ENCODE assay signal across 8 cellular contexts in the genomic region with DNA sequence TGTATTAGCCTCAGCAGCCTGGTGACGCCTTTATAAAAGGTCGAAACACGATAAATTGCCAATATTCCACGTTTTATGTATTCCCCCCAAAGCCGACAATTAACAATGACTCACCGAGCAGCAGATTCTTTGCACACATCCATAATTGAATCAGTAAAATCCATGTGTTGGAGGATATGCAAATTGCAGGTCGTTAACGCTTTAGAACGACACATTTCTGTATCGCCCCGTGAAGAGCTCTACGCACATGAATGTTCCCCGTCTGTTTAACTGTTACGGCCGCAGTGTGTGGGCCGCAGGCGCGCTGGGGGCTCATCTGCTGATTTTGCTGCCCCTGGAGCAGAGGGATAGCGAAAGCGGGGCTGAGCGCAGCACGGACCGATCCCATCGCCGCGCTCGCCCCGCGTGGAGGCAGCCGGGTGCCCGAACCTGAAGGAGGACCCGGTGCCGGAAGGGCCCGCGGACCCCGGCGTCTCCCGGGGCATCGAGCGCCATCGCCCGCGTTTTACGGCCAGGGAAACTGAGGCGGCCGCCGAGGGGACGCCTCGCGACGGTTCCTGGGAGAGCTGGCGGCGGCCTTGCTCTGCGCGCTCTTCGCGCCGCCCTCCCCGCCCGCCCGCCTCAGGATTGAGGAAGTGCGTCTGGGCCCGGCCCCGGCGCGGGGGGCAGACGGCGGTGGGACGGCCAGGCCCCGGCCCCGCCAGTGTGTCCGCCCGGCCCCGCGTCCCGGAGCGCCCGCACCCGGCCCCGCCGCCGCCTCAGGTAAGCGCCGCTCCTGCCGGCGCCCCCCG. TPM values are rescaled to one million over a fixed set of nuclear protein-coding genes. Genes with fewer than 3 reads are reported as not detected.
A peak's percentile ranks its signal among the peaks of the same experiment; 100 is the strongest.
DNase-seq lines count a peak whose midpoint lies in the region; ATAC-seq, FAIRE-seq and TF ChIP-seq lines count a peak whose summit lies in the region.

A gene with protein sequence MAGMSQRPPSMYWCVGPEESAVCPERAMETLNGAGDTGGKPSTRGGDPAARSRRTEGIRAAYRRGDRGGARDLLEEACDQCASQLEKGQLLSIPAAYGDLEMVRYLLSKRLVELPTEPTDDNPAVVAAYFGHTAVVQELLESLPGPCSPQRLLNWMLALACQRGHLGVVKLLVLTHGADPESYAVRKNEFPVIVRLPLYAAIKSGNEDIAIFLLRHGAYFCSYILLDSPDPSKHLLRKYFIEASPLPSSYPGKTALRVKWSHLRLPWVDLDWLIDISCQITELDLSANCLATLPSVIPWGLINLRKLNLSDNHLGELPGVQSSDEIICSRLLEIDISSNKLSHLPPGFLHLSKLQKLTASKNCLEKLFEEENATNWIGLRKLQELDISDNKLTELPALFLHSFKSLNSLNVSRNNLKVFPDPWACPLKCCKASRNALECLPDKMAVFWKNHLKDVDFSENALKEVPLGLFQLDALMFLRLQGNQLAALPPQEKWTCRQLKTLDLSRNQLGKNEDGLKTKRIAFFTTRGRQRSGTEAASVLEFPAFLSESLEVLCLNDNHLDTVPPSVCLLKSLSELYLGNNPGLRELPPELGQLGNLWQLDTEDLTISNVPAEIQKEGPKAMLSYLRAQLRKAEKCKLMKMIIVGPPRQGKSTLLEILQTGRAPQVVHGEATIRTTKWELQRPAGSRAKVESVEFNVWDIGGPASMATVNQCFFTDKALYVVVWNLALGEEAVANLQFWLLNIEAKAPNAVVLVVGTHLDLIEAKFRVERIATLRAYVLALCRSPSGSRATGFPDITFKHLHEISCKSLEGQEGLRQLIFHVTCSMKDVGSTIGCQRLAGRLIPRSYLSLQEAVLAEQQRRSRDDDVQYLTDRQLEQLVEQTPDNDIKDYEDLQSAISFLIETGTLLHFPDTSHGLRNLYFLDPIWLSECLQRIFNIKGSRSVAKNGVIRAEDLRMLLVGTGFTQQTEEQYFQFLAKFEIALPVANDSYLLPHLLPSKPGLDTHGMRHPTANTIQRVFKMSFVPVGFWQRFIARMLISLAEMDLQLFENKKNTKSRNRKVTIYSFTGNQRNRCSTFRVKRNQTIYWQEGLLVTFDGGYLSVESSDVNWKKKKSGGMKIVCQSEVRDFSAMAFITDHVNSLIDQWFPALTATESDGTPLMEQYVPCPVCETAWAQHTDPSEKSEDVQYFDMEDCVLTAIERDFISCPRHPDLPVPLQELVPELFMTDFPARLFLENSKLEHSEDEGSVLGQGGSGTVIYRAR (N-terminal part only) (plus strand): TSS at position 668 of the 791 bp plus-strand sequence. CDS start 5,276 bp downstream, outside the sequence.

- H3K27ac ChIP-seq in kidney (ENCODE audit: low read depth in 2 of 2, low read length in 2 of 2): no peak within 1 kb of the TSS

- DNase-seq in GM10266 (ENCODE audit: extremely low spot score) (peak; percentile 77), HFF-Myc (ENCODE audit: extremely low read depth, low read depth) (peak; percentile 20), NT2/D1 (ENCODE audit: low read depth, low spot score) (no peak), MCF 10A (ENCODE audit: unreplicated experiment) (peak; percentile 46), kidney (no peak), islet precursor cell (no peak)
- peak; percentile 35 for DNase-seq in stimulated activated naive B cell treated with anti-CD40 and anti-IgM and Interleukin-4, amounts not matched to agents 10 μg/mL and 1 μg/mL and 100 μg/mL, for 72 hours

- H3K27me3 Mint-ChIP-seq in MCF 10A (ENCODE audit: insufficient read depth, unreplicated experiment): no peaks in the 10 kb centered on the region
- H3K27me3 Mint-ChIP-seq in stimulated activated naive B cell treated with anti-CD40 and anti-IgM and Interleukin-4, amounts not matched to agents 10 μg/mL and 1 μg/mL and 100 μg/mL, for 72 hours: peaks cover 0 to 8% of the 10 kb centered on the region in 2 donors

- ATAC-seq in stimulated activated naive B cell treated with anti-CD40 and anti-IgM and Interleukin-4, amounts not matched to agents 10 μg/mL and 1 μg/mL and 100 μg/mL, for 72 hours (replicated peaks): peak; percentile 54 to 55
- no peak for ATAC-seq in GM19035 (IDR thresholded peaks at IDR 0.05; ENCODE audit: unreplicated experiment)

- intact Hi-C loops in MCF 10A (cut with micrococcal nuclease) (loop anchor here (1.0 to 5.0 kb wide), 4 partner anchors 42 to 338 kb away; a partner anchor contains a TSS), kidney (cut with DNase I) (loop anchor here (5.0 kb wide), 1 partner anchor 88 kb away; no protein-coding TSS in a partner anchor)

- BruUV-seq in MCF 10A (replicated peaks; lab: Mats Ljungman, UMichigan): no TSS peak

- no peaks in the 10 kb centered on the region for H3K36me3 ChIP-seq in NT2/D1 (ENCODE audit: insufficient read depth, insufficient read length, low read length)
- H3K36me3 ChIP-seq in kidney (ENCODE audit: control insufficient read depth in 1 of 2, insufficient read depth in 2 of 2, low read length in 2 of 2): no peaks in the 10 kb centered on the region

- CTCF ChIA-PET in MCF 10A (lab: Yijun Ruan, JAX): interaction anchor here (0.6 to 7.2 kb wide), 37 partner anchors 9 to 341 kb away, joined by 3 to 98 read pairs (median 5); no protein-coding TSS in a partner anchor

- H3K9ac ChIP-seq in NT2/D1 (ENCODE audit: insufficient read length, low read depth) (peak within 1 kb of the TSS; percentile 80), kidney (ENCODE audit: low read length in 2 of 2) (peak within 1 kb of the TSS; percentile 41 to 59)

- H3K9me3 Mint-ChIP-seq in MCF 10A (ENCODE audit: unreplicated experiment): no peaks in the 10 kb centered on the region
- no peaks in the 10 kb centered on the region for H3K9me3 Mint-ChIP-seq in stimulated activated naive B cell treated with anti-CD40 and anti-IgM and Interleukin-4, amounts not matched to agents 10 μg/mL and 1 μg/mL and 100 μg/mL, for 72 hours

- peaks cover 66% of the 10 kb centered on the region for H3K27me3 ChIP-seq in NT2/D1 (ENCODE audit: insufficient read depth, insufficient read length)

- no peak for FAIRE-seq in kidney (lab: Jason Lieb, UNC)

- peak within 1 kb of the TSS; percentile 69 for H3K27ac Mint-ChIP-seq in MCF 10A (ENCODE audit: low read depth, unreplicated experiment)
- peak within 1 kb of the TSS; percentile 93 for H3K27ac Mint-ChIP-seq in stimulated activated naive B cell treated with anti-CD40 and anti-IgM and Interleukin-4, amounts not matched to agents 10 μg/mL and 1 μg/mL and 100 μg/mL, for 72 hours

- H3K9me3 ChIP-seq in NT2/D1 (ENCODE audit: insufficient read depth, low read length): 0 out of 2 replicates have a peak, but pooled peaks cover 6% of the 10 kb centered on the region
- no peaks in the 10 kb centered on the region for H3K9me3 ChIP-seq in kidney (ENCODE audit: control insufficient read depth in 1 of 2, low read length in 2 of 2)

- POLR2A ChIA-PET in MCF 10A (lab: Yijun Ruan, JAX): interaction anchor here (0.8 to 2.7 kb wide), 11 partner anchors 84 to 1646 kb away, joined by 3 to 21 read pairs (median 4); a partner anchor contains a TSS

- no peaks in the 10 kb centered on the region for H3K36me3 Mint-ChIP-seq in MCF 10A (ENCODE audit: insufficient read depth, unreplicated experiment)
- H3K36me3 Mint-ChIP-seq in stimulated activated naive B cell treated with anti-CD40 and anti-IgM and Interleukin-4, amounts not matched to agents 10 μg/mL and 1 μg/mL and 100 μg/mL, for 72 hours: peaks cover 5 to 13% of the 10 kb centered on the region in 2 donors

- TF ChIP-seq CTCF in GM10266 (IDR thresholded peaks at IDR 0.05; ENCODE audit: control insufficient read depth, insufficient read depth, low read depth, missing control alignments) (peak; percentile 40), HFF-Myc (IDR thresholded peaks at IDR 0.05; ENCODE audit: low read depth, low read length, missing control alignments) (no peak), MCF 10A (IDR thresholded peaks at IDR 0.05; ENCODE audit: unreplicated experiment) (no peak), kidney (IDR thresholded peaks at IDR 0.05; ENCODE audit: borderline replicate concordance, extremely low read depth, insufficient read depth) (no peak)

- H3K4me1 Mint-ChIP-seq in MCF 10A (ENCODE audit: insufficient read depth, unreplicated experiment): peaks cover 19% of the 10 kb centered on the region
- H3K4me1 Mint-ChIP-seq in stimulated activated naive B cell treated with anti-CD40 and anti-IgM and Interleukin-4, amounts not matched to agents 10 μg/mL and 1 μg/mL and 100 μg/mL, for 72 hours: peaks cover 35 to 53% of the 10 kb centered on the region in 2 donors

- H3K4me3 ChIP-seq in HFF-Myc (replicated peaks; ENCODE audit: low read depth, low read length): peak within 1 kb of the TSS; percentile 68
- H3K4me3 ChIP-seq in NT2/D1 (ENCODE audit: insufficient read length, low read depth): peak within 1 kb of the TSS; percentile 61
- H3K4me3 ChIP-seq in kidney (ENCODE audit: low read length in 2 of 2): peak within 1 kb of the TSS; percentile 59

- H3K4me1 ChIP-seq in NT2/D1 (ENCODE audit: insufficient read depth, insufficient read length): peaks cover 2% of the 10 kb centered on the region
- no peaks in the 10 kb centered on the region for H3K4me1 ChIP-seq in kidney (ENCODE audit: control insufficient read depth in 1 of 2, insufficient read depth in 1 of 2, low read depth in 1 of 2, low read length in 2 of 2)

- H3K4me3 Mint-ChIP-seq in MCF 10A (ENCODE audit: unreplicated experiment): peak within 1 kb of the TSS; percentile 91
- H3K4me3 Mint-ChIP-seq in stimulated activated naive B cell treated with anti-CD40 and anti-IgM and Interleukin-4, amounts not matched to agents 10 μg/mL and 1 μg/mL and 100 μg/mL, for 72 hours: peak within 1 kb of the TSS; percentile 94 to 95

RNA-seq across cellular contexts. Expression of the gene that starts here (rescaled TPM):
- total RNA-seq in MCF 10A (2022) (15.4 and 18.0 TPM in 2 replicates), kidney (24.9 TPM)
- polyA plus RNA-seq in kidney (ENCODE audit: insufficient read depth, low read depth, low replicate concordance): 1.1 TPM

Comparison
In these comparisons a context has a peak if more than half of its experiments do, and no peak if none do; other contexts are left out.
1. DNase-seq: peak in GM10266 (single experiment), HFF-Myc (single experiment), MCF 10A (single experiment) and stimulated activated naive B cell treated with anti-CD40 and anti-IgM and Interleukin-4, amounts not matched to agents 10 μg/mL and 1 μg/mL and 100 μg/mL, for 72 hours (single experiment); none in NT2/D1 (single experiment), kidney (single experiment) and islet precursor cell (single experiment).
2. Peak in every context shown above with its lines, with median percentiles within 50 percentile points of each other: H3K4me3 ChIP-seq.